ENCODE assay signal across 17 cellular contexts in genomic region chr5:27048507-27048906, GRCh38. TPM values are rescaled to one million over a fixed set of nuclear protein-coding genes. Genes with fewer than 3 reads are reported as not detected.
DNase-seq lines count a peak whose midpoint lies in the region; ATAC-seq and TF ChIP-seq lines count a peak whose summit lies in the region.
"Had no signal": no experiment of that assay in that cellular context is flagged by ENCODE, and none has a peak within 500 bp of the region (broad histone marks: within the 10 kb centered on the region; RNA-seq: fewer than 3 reads in every experiment).

No MANE protein-coding gene starts in this region.

- H3K27me3 ChIP-seq in Caco-2 (replicated peaks; ENCODE audit: control insufficient read depth, insufficient read depth, low read length) (no peaks in the 10 kb centered on the region), SK-N-SH (ENCODE audit: insufficient read depth) (no peaks in the 10 kb centered on the region)

- no peaks in the 10 kb centered on the region for H3K4me1 Mint-ChIP-seq in Caco-2 (ENCODE audit: low read depth, unreplicated experiment)
- peaks cover 13% of the 10 kb centered on the region for H3K4me1 Mint-ChIP-seq in WTC11
- H3K4me1 Mint-ChIP-seq: CD8-positive, alpha-beta memory T cell had no signal

- H2AFZ ChIP-seq in SK-N-SH (ENCODE audit: low read depth) (no peak overlapping the region), OCI-LY7 (ENCODE audit: low read length) (no peak overlapping the region)
- H2AFZ ChIP-seq: GM23248 had no signal

- intact Hi-C loops in Caco-2 (cut with micrococcal nuclease; ENCODE audit: unreplicated experiment), result no loop called here
- intact Hi-C loops in OCI-LY7 (cut with micrococcal nuclease; ENCODE audit: unreplicated experiment), result no loop called here

- CTCF ChIA-PET in Caco-2 (lab: Charles Lee), result no interaction called here
- CTCF ChIA-PET in WTC11 (lab: Charles Lee), result no interaction called here
- CTCF ChIA-PET in SK-N-SH (lab: Yijun Ruan, JAX), result no interaction called here
- CTCF ChIA-PET in OCI-LY7 (lab: Charles Lee; ENCODE audit: unreplicated experiment), result no interaction called here

- no peak for TF ChIP-seq EP300 in SK-N-SH (IDR thresholded peaks at IDR 0.05; ENCODE audit: borderline replicate concordance in 1 of 2, low read depth in 1 of 2, low read length in 1 of 2)

- DNase-seq in Caco-2 (peak; percentile 28 to 45), HuH-7 (ENCODE audit: low spot score) (peak; percentile 11), WTC11 (ENCODE audit: low spot score) (no peak), iPS-NIHi11 (ENCODE audit: low spot score) (peak; percentile 9), SK-N-SH (no peak), OCI-LY7 (ENCODE audit: low spot score) (no peak), NCI-H524 treated with DMSO at 0.1 percent for 48 hours (lab: John Stamatoyannopoulos, UW) (no peak), 8988T (no peak)
- DNase-seq: CD8-positive, alpha-beta memory T cell; DMS53; GM23248; HCEC 1CT; HFFc6; IMR-90; KBM-7 had no signal

- H3K27ac Mint-ChIP-seq in Caco-2 (ENCODE audit: unreplicated experiment) (no peak overlapping the region), WTC11 (no peak overlapping the region)
- H3K27ac Mint-ChIP-seq: CD8-positive, alpha-beta memory T cell; HFFc6 had no signal

- no peak overlapping the region for H3K4me3 ChIP-seq in Caco-2 (ENCODE audit: low read depth, low read length)
- H3K4me3 ChIP-seq in SK-N-SH (ENCODE audit: low read depth in 2 of 2, low read length in 1 of 2), result no peak overlapping the region
- H3K4me3 ChIP-seq in OCI-LY7 (ENCODE audit: low read depth, low read length, poor library complexity, severe bottlenecking), result no peak overlapping the region
- H3K4me3 ChIP-seq: GM23248 had no signal

- H3K36me3 Mint-ChIP-seq in Caco-2 (ENCODE audit: insufficient read depth, unreplicated experiment) (no peaks in the 10 kb centered on the region), WTC11 (no peaks in the 10 kb centered on the region)
- H3K36me3 Mint-ChIP-seq: CD8-positive, alpha-beta memory T cell had no signal

- no peak overlapping the region for H3K27ac ChIP-seq in SK-N-SH (ENCODE audit: low read depth in 2 of 2, low read length in 1 of 2)
- no peak overlapping the region for H3K27ac ChIP-seq in OCI-LY7 (ENCODE audit: low read depth, low read length, poor library complexity, severe bottlenecking)
- H3K27ac ChIP-seq: GM23248 had no signal

- H3K27me3 Mint-ChIP-seq in Caco-2 (ENCODE audit: insufficient read depth, unreplicated experiment) (no peaks in the 10 kb centered on the region), WTC11 (ENCODE audit: low read depth) (no peaks in the 10 kb centered on the region)
- H3K27me3 Mint-ChIP-seq: CD8-positive, alpha-beta memory T cell had no signal

- no peak overlapping the region for H3K9ac ChIP-seq in SK-N-SH
- H3K9ac ChIP-seq: GM23248 had no signal

- BruUV-seq in Caco-2 (replicated peaks; lab: Mats Ljungman, UMichigan) (no TSS peak), OCI-LY7 (replicated peaks; lab: Mats Ljungman, UMichigan) (no TSS peak)

- TF ChIP-seq CTCF in Caco-2 (IDR thresholded peaks at IDR 0.05; ENCODE audit: insufficient read depth in 1 of 2, low read depth in 1 of 2, low read length in 1 of 2, severe bottlenecking in 1 of 2, unreplicated experiment in 1 of 2) (no peak), WTC11 (IDR thresholded peaks at IDR 0.05) (no peak), SK-N-SH (IDR thresholded peaks at IDR 0.05) (no peak), OCI-LY7 (conservative IDR thresholded peaks at IDR 0.05; ENCODE audit: low read length) (no peak)

- no peaks in the 10 kb centered on the region for H3F3A ChIP-seq in SK-N-SH (replicated peaks; ENCODE audit: insufficient read depth)

- H3K4me1 ChIP-seq in Caco-2 (no peaks in the 10 kb centered on the region), SK-N-SH (ENCODE audit: control insufficient read depth in 1 of 2, insufficient read depth in 2 of 2, low read depth in 1 of 2, low read length in 1 of 2) (no peaks in the 10 kb centered on the region), OCI-LY7 (ENCODE audit: insufficient read depth, low read length, poor library complexity, severe bottlenecking) (no peaks in the 10 kb centered on the region)

- H3K36me3 ChIP-seq in Caco-2 (ENCODE audit: control insufficient read depth, insufficient read depth, low read length) (no peaks in the 10 kb centered on the region), SK-N-SH (replicated peaks in 1 of 2; ENCODE audit: control insufficient read depth in 1 of 2, insufficient read depth in 2 of 2, low read length in 1 of 2) (no peaks in the 10 kb centered on the region), OCI-LY7 (ENCODE audit: insufficient read depth, low read length) (no peaks in the 10 kb centered on the region)

- H3K9me2 ChIP-seq in SK-N-SH, result no peaks in the 10 kb centered on the region
- H3K9me2 ChIP-seq in OCI-LY7 (ENCODE audit: insufficient read depth, low read length), result no peaks in the 10 kb centered on the region

- H3K4me3 Mint-ChIP-seq in Caco-2 (ENCODE audit: unreplicated experiment) (no peak overlapping the region), WTC11 (no peak overlapping the region)
- H3K4me3 Mint-ChIP-seq: CD8-positive, alpha-beta memory T cell; HFFc6 had no signal

- no peaks in the 10 kb centered on the region for H3K9me3 ChIP-seq in Caco-2
- no peaks in the 10 kb centered on the region for H3K9me3 ChIP-seq in SK-N-SH
- peaks cover 4% of the 10 kb centered on the region; the same call in 1 of the 2 replicates for H3K9me3 ChIP-seq in OCI-LY7 (ENCODE audit: low read length)

- no peak for TF ChIP-seq RAD21 in SK-N-SH (IDR thresholded peaks at IDR 0.05; ENCODE audit: low read length)

- POLR2A ChIA-PET in Caco-2 (lab: Charles Lee) (no interaction called here), WTC11 (lab: Charles Lee) (no interaction called here), SK-N-SH (lab: Yijun Ruan, JAX) (no interaction called here), OCI-LY7 (lab: Charles Lee) (no interaction called here)

- H3K4me2 ChIP-seq in SK-N-SH, result no peak overlapping the region
- no peak overlapping the region for H3K4me2 ChIP-seq in OCI-LY7 (ENCODE audit: low read length)

- peak; percentile 85 for ATAC-seq in WTC11

- H3K9me3 Mint-ChIP-seq in Caco-2 (ENCODE audit: unreplicated experiment) (no peaks in the 10 kb centered on the region), WTC11 (0 out of 2 replicates have a peak, but pooled peaks cover under 1% of the 10 kb centered on the region)
- H3K9me3 Mint-ChIP-seq: HFFc6 had no signal

- H4K20me1 ChIP-seq in SK-N-SH (ENCODE audit: insufficient read depth) (no peaks in the 10 kb centered on the region), OCI-LY7 (ENCODE audit: insufficient read depth, low read length) (no peaks in the 10 kb centered on the region)

- H3K79me2 ChIP-seq in SK-N-SH (ENCODE audit: insufficient read depth) (no peaks in the 10 kb centered on the region), OCI-LY7 (ENCODE audit: insufficient read depth, low read depth, low read length) (no peaks in the 10 kb centered on the region)

TF ChIP-seq in WTC11, 78 proteins besides CTCF, POLR2A, EP300 and RAD21 (continues in another document):
- TF ChIP-seq OVOL2 (CRISPR knock-in tag; IDR thresholded peaks at IDR 0.05; ENCODE audit: borderline replicate concordance) (no peak), ATF3 (CRISPR knock-in tag; conservative IDR thresholded peaks at IDR 0.05) (no peak)
- TF ChIP-seq, protein P1, sequence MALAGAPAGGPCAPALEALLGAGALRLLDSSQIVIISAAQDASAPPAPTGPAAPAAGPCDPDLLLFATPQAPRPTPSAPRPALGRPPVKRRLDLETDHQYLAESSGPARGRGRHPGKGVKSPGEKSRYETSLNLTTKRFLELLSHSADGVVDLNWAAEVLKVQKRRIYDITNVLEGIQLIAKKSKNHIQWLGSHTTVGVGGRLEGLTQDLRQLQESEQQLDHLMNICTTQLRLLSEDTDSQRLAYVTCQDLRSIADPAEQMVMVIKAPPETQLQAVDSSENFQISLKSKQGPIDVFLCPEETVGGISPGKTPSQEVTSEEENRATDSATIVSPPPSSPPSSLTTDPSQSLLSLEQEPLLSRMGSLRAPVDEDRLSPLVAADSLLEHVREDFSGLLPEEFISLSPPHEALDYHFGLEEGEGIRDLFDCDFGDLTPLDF (CRISPR knock-in tag; IDR thresholded peaks at IDR 0.05), result no peak

TF ChIP-seq in SK-N-SH, 30 proteins besides CTCF, POLR2A, EP300 and RAD21:
- TF ChIP-seq TAF1 (IDR thresholded peaks at IDR 0.05; ENCODE audit: borderline replicate concordance, low read depth, low read length), result no peak
- no peak for TF ChIP-seq RCOR1 (IDR thresholded peaks at IDR 0.05; ENCODE audit: low read length)
- TF ChIP-seq IRF3 (IDR thresholded peaks at IDR 0.05; ENCODE audit: low read depth, low read length), result no peak
- TF ChIP-seq MEF2A (IDR thresholded peaks at IDR 0.05; ENCODE audit: borderline replicate concordance, low read depth), result no peak
- no peak for TF ChIP-seq FOXJ3 (CRISPR knock-in tag; IDR thresholded peaks at IDR 0.05)
- TF ChIP-seq, protein P2, sequence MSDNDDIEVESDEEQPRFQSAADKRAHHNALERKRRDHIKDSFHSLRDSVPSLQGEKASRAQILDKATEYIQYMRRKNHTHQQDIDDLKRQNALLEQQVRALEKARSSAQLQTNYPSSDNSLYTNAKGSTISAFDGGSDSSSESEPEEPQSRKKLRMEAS (IDR thresholded peaks at IDR 0.05; ENCODE audit: low read depth), result no peak

RNA-seq across cellular contexts. Expression of gene CDH9, which starts 10.1 kb away (rescaled TPM):
- total RNA-seq in Caco-2 (2022) (not detected in 2 replicates), WTC11 (2021) (0.07 to 0.48 TPM (median 0.21 TPM) in 3 replicates), OCI-LY7 (2022) (not detected in 2 replicates)
- polyA plus RNA-seq in SK-N-SH (2012; rRNA removed), result not detected in 2 replicates
- not detected in 2 replicates for polyA plus RNA-seq in SK-N-SH (2012; cell fraction: cytosol; rRNA removed)
- not detected in 2 replicates for polyA plus RNA-seq in SK-N-SH (2012; cell fraction: nucleus; rRNA removed)
- not detected in 2 replicates for total RNA-seq in OCI-LY7 (2014; rRNA removed; shearing (Covaris generic))
- total RNA-seq: CD8-positive, alpha-beta memory T cell; GM23248; HFFc6; IMR-90 had no signal
- polyA plus RNA-seq: AG04450; BJ; CD8-positive, alpha-beta memory T cell; GM23248; IMR-90 had no signal

Comparison
In these comparisons a context has a peak if more than half of its experiments do, and no peak if none do; other contexts are left out.
1. DNase-seq: peak in Caco-2 (2 of 2), HuH-7 (single experiment) and iPS-NIHi11 (single experiment); none in WTC11 (single experiment), SK-N-SH (single experiment), OCI-LY7 (single experiment), NCI-H524 treated with DMSO at 0.1 percent for 48 hours (single experiment) and 8988T (single experiment).